Comparison of ENCODE assay signal across 8 cellular contexts in genomic region chr16:84726670-84727467, GRCh38.
DNase-seq lines count a peak whose midpoint lies in the region; ATAC-seq lines count a peak whose summit lies in the region.

No MANE protein-coding gene starts in this region.

- ATAC-seq in GM19467 (IDR thresholded peaks at IDR 0.05; ENCODE audit: unreplicated experiment) (peak; percentile 34), HG03571 (IDR thresholded peaks at IDR 0.05; ENCODE audit: unreplicated experiment) (no peak), GM21737 (IDR thresholded peaks at IDR 0.05; ENCODE audit: unreplicated experiment) (no peak)
- peak; percentile 71 for ATAC-seq in stimulated activated naive CD8-positive, alpha-beta T cell treated with anti-CD3 and anti-CD28 coated beads, Interleukin-15, Interleukin-2, amounts not matched to agents 100 U/mL and 50 U/mL, for 24 hours

- peak; percentile 88 to 95 for DNase-seq in NOMO-1 (lab: John Stamatoyannopoulos, UW; ENCODE audit: unreplicated experiment in 2 of 2)
- peak; percentile 52 for DNase-seq in germinal center (ENCODE audit: low spot score)
- peak; percentile 59 for DNase-seq in stimulated activated naive CD8-positive, alpha-beta T cell treated with anti-CD3 and anti-CD28 coated beads, Interleukin-15, Interleukin-2, amounts not matched to agents 100 U/mL and 50 U/mL, for 24 hours
- DNase-seq in amniotic stem cell (lab: John Stamatoyannopoulos, UW) = no peak
- no peak for DNase-seq in NCI-H526 (lab: John Stamatoyannopoulos, UW)

Comparison
In these comparisons a context has a peak if more than half of its experiments do, and no peak if none do; other contexts are left out.
1. ATAC-seq: peak in GM19467 (single experiment) and stimulated activated naive CD8-positive, alpha-beta T cell treated with anti-CD3 and anti-CD28 coated beads, Interleukin-15, Interleukin-2, amounts not matched to agents 100 U/mL and 50 U/mL, for 24 hours (single experiment); none in HG03571 (single experiment) and GM21737 (single experiment).
2. DNase-seq: peak in NOMO-1 (2 of 2), germinal center (single experiment) and stimulated activated naive CD8-positive, alpha-beta T cell treated with anti-CD3 and anti-CD28 coated beads, Interleukin-15, Interleukin-2, amounts not matched to agents 100 U/mL and 50 U/mL, for 24 hours (single experiment); none in amniotic stem cell (single experiment) and NCI-H526 (0 of 2).